ENCODE assay signal across 2 cellular contexts in the genomic region with DNA sequence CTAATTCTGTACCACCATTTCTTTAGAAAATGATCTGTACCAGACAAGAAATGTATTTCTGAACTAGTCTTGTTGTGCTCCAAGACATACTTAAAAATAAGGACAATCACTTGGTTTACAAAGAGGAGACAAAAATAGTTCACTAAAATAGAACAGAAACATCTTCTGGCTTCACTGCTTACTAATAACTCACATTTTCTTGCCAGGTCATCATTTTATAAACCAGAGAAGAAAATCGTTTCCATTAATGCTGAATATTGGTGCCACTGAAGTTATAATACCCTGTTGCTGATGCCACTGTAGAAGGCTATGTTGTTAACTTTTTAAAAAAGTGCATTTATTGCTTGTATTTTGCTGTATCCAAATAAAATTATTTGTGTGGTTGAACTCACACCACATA.
TF ChIP-seq lines count a peak whose summit lies in the region.

No MANE protein-coding gene starts in this region.

TF ChIP-seq in A549, 52 proteins besides CTCF, POLR2A, EP300 and RAD21:
- TF ChIP-seq HDAC2 (IDR thresholded peaks at IDR 0.05) (no peak), JUNB (IDR thresholded peaks at IDR 0.05) (no peak), MAX (IDR thresholded peaks at IDR 0.05) (no peak), MAFK (IDR thresholded peaks at IDR 0.05; ENCODE audit: partially characterized antibody) (peak; percentile 62)

TF ChIP-seq in IMR-90, 13 proteins besides CTCF, POLR2A, EP300 and RAD21:
- TF ChIP-seq NFE2L2 (IDR thresholded peaks at IDR 0.05; ENCODE audit: low read depth, low read length): no peak
- no peak for TF ChIP-seq FOS (IDR thresholded peaks at IDR 0.05; ENCODE audit: low read depth, low read length)
- TF ChIP-seq MAZ (IDR thresholded peaks at IDR 0.05; ENCODE audit: borderline replicate concordance, low read depth, low read length): no peak
- TF ChIP-seq MAFK (IDR thresholded peaks at IDR 0.05; ENCODE audit: low read depth, low read length): peak; percentile 71
- TF ChIP-seq RCOR1 (IDR thresholded peaks at IDR 0.05; ENCODE audit: insufficient replicate concordance, low read length): no peak
- TF ChIP-seq USF2 (IDR thresholded peaks at IDR 0.05; ENCODE audit: low read depth, low read length): no peak
